ENCODE assay signal across 1 cellular context in genomic region chr11:109914809-109915653, GRCh38.
TF ChIP-seq lines count a peak whose summit lies in the region.

No MANE protein-coding gene starts in this region.

TF ChIP-seq in HepG2, 621 proteins besides CTCF, POLR2A, EP300 and RAD21 (continued from another document):
- TF ChIP-seq POGK (CRISPR knock-in tag; conservative IDR thresholded peaks at IDR 0.05) (no peak), MATR3 (CRISPR knock-in tag; IDR thresholded peaks at IDR 0.05) (no peak), ZEB1 (IDR thresholded peaks at IDR 0.05; ENCODE audit: insufficient replicate concordance, low read depth) (no peak), CHD2 (IDR thresholded peaks at IDR 0.05; ENCODE audit: low read depth, low read length) (no peak), GABPB1 (CRISPR knock-in tag; IDR thresholded peaks at IDR 0.05) (no peak), ZNF550 (CRISPR knock-in tag; IDR thresholded peaks at IDR 0.05; ENCODE audit: borderline replicate concordance) (no peak), RBM22 (optimal IDR thresholded peaks at IDR 0.05; ENCODE audit: low read length) (no peak), ZMYM4 (CRISPR knock-in tag; IDR thresholded peaks at IDR 0.05) (no peak), U2AF2 (IDR thresholded peaks at IDR 0.05; ENCODE audit: low read depth, low read length) (no peak), ZBTB20 (CRISPR knock-in tag; IDR thresholded peaks at IDR 0.05; ENCODE audit: borderline replicate concordance, low read depth) (no peak)
TF ChIP-seq in HepG2: peak in this region for 0.
